ENCODE assay signal across 15 cellular contexts in the genomic region with DNA sequence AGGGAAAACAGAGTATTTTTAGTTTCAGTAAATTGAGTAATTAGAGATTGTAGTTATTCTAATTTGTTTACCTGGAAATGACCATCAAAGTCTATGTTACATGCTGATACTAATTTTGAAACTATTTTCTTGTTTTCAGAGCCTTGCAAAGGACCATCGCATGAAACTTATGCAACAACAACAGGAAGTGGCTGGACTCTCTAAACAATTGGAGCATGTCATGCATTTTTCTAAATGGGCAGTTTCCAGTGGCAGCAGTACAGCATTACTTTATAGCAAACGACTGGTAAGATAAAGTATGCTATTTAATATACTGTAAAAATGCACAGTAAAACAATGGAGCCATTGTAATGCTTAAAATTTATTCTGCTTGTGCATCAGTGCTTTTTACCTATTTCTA.
DNase-seq lines count a peak whose midpoint lies in the region; ATAC-seq and TF ChIP-seq lines count a peak whose summit lies in the region.
"Had no signal": no experiment of that assay in that cellular context is flagged by ENCODE, and none has a peak within 500 bp of the region (broad histone marks: within the 10 kb centered on the region; RNA-seq: fewer than 3 reads in every experiment).

No MANE protein-coding gene starts in this region.

- peaks cover 3% of the 10 kb centered on the region for H3K36me3 ChIP-seq in brain microvascular endothelial cell (replicated peaks)

- in situ Hi-C loops in brain microvascular endothelial cell (cut with HindIII; ENCODE audit: low pct_ligation_motif_present, low sequenced_read_pairs): no loop called here

- no peak overlapping the region for H3K4me3 ChIP-seq in brain microvascular endothelial cell (ENCODE audit: low read depth, low read length)
- H3K4me3 ChIP-seq: BLaER1, esophagus muscularis mucosa, right lobe of liver had no signal

- H3K27ac ChIP-seq in brain microvascular endothelial cell: no peak overlapping the region
- H3K27ac ChIP-seq: BLaER1, esophagus muscularis mucosa, right lobe of liver had no signal

- peak; percentile 62 for ATAC-seq in GM21576 (IDR thresholded peaks at IDR 0.05; ENCODE audit: unreplicated experiment)
- no peak for ATAC-seq in GM18519 (IDR thresholded peaks at IDR 0.05; ENCODE audit: low FRiP score, unreplicated experiment)

- DNase-seq in GM04503 (ENCODE audit: low read depth) (peak; percentile 11), brain microvascular endothelial cell (peak; percentile 11), medulla oblongata (ENCODE audit: extremely low spot score) (peak; percentile 25)
- DNase-seq in stimulated activated naive CD4-positive, alpha-beta T cell treated with Interleukin-2 at 50 U/mL for 16 hours (lab: John Stamatoyannopoulos, UW): no peak
- DNase-seq in stimulated activated CD8-positive, alpha-beta memory T cell treated with anti-CD3 and anti-CD28 coated beads, Interleukin-4, amount 100 ng/mL, for 48 hours: no peak
- no peak for DNase-seq in stimulated activated CD4-positive, alpha-beta T cell treated with anti-CD3 and anti-CD28 coated beads, Interleukin-4, amount 100 ng/mL, for 1 hour
- DNase-seq: activated CD4-positive, alpha-beta T cell treated with anti-CD3 and anti-CD28 coated beads, Interleukin-2, amount 50 U/mL, for 4 hours; DMS79 treated with DMSO at 0.1 percent for 48 hours; NCI-H1092; NCI-H526; right lobe of liver had no signal

- H3K27me3 ChIP-seq in brain microvascular endothelial cell (replicated peaks): no peaks in the 10 kb centered on the region
- H3K27me3 ChIP-seq: BLaER1, esophagus muscularis mucosa, right lobe of liver had no signal

- no peak for TF ChIP-seq CTCF in brain microvascular endothelial cell (IDR thresholded peaks at IDR 0.05; ENCODE audit: low read depth, low read length, missing control alignments)

Comparison
In these comparisons a context has a peak if more than half of its experiments do, and no peak if none do; other contexts are left out.
1. DNase-seq: peak in GM04503 (single experiment), brain microvascular endothelial cell (single experiment) and medulla oblongata (single experiment); none in stimulated activated naive CD4-positive, alpha-beta T cell treated with Interleukin-2 at 50 U/mL for 16 hours (single experiment), stimulated activated CD8-positive, alpha-beta memory T cell treated with anti-CD3 and anti-CD28 coated beads, Interleukin-4, amount 100 ng/mL, for 48 hours (single experiment) and stimulated activated CD4-positive, alpha-beta T cell treated with anti-CD3 and anti-CD28 coated beads, Interleukin-4, amount 100 ng/mL, for 1 hour (single experiment).